Comparison of ENCODE assay signal across 1 cellular context in the genomic region with DNA sequence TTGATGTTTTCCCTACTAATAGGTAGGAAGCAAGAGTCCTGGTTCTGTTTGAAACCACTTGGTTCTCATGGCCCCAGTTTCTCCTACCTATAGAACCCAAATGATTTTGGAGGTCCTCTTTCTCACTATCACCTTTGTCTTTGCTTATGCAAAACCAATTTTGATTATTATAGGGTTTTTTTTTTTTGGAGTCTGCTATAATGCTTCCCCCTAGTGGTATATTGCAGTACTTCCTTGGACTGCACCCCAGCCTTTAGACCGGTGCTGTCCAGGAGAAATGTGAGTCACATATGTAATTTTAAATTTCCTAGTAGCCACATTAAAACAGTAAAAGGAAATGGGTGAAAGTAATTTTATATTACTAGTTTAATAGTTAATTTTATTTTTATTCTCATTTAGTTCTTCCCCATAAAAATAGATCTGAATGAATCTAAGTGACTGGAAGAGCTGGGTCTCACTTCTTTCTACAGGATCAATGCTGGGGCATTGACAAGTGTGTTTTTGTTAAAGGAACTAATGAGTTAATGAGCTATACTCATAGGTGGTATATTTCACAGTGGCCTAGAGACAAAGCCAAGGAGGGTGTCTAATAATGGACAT.
TF ChIP-seq lines count a peak whose summit lies in the region.

No MANE protein-coding gene starts in this region.

TF ChIP-seq in GM12878, 131 proteins besides CTCF, POLR2A, EP300 and RAD21:
- TF ChIP-seq ZNF384 (IDR thresholded peaks at IDR 0.05; ENCODE audit: borderline replicate concordance, low read depth, low read length): peak; percentile 88
- TF ChIP-seq CEBPB (IDR thresholded peaks at IDR 0.05; ENCODE audit: borderline replicate concordance in 1 of 2, low read depth in 2 of 2, low read length in 2 of 2): no peak
- peak; percentile 59; the same call in 1 of the 2 replicates for TF ChIP-seq SMC3 (IDR thresholded peaks at IDR 0.05; ENCODE audit: borderline replicate concordance, low read length)
- TF ChIP-seq, protein P1, sequence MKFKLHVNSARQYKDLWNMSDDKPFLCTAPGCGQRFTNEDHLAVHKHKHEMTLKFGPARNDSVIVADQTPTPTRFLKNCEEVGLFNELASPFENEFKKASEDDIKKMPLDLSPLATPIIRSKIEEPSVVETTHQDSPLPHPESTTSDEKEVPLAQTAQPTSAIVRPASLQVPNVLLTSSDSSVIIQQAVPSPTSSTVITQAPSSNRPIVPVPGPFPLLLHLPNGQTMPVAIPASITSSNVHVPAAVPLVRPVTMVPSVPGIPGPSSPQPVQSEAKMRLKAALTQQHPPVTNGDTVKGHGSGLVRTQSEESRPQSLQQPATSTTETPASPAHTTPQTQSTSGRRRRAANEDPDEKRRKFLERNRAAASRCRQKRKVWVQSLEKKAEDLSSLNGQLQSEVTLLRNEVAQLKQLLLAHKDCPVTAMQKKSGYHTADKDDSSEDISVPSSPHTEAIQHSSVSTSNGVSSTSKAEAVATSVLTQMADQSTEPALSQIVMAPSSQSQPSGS (IDR thresholded peaks at IDR 0.05; ENCODE audit: low read length): 0 out of 2 replicates have a peak, but pooled peaks have one; percentile 19
- no peak for TF ChIP-seq KLF5 (IDR thresholded peaks at IDR 0.05; ENCODE audit: partially characterized antibody)
- TF ChIP-seq, protein P2, sequence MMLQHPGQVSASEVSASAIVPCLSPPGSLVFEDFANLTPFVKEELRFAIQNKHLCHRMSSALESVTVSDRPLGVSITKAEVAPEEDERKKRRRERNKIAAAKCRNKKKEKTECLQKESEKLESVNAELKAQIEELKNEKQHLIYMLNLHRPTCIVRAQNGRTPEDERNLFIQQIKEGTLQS (IDR thresholded peaks at IDR 0.05; ENCODE audit: borderline replicate concordance, extremely low read depth, low read depth, low read length): no peak
- TF ChIP-seq CHD4 (IDR thresholded peaks at IDR 0.05): no peak
- no peak for TF ChIP-seq MLLT1 (IDR thresholded peaks at IDR 0.05)
- no peak for TF ChIP-seq ATF7 (IDR thresholded peaks at IDR 0.05; ENCODE audit: low read depth)
- TF ChIP-seq BCLAF1 (IDR thresholded peaks at IDR 0.05): no peak
- no peak for TF ChIP-seq YBX1 (IDR thresholded peaks at IDR 0.05)
- TF ChIP-seq ESRRA (IDR thresholded peaks at IDR 0.05; ENCODE audit: low read length): no peak
